21 cellular contexts compared by ENCODE assay signal in genomic region chr5:19002111-19002510, GRCh38.
"Had no signal": no experiment of that assay in that cellular context is flagged by ENCODE, and none has a peak within 500 bp of the region (broad histone marks: within the 10 kb centered on the region; RNA-seq: fewer than 3 reads in every experiment).

No MANE protein-coding gene starts in this region.

- H3K27me3 Mint-ChIP-seq: stimulated activated naive B cell treated with anti-CD40 and anti-IgM and Interleukin-4, amounts not matched to agents 10 μg/mL and 1 μg/mL and 100 μg/mL, for 72 hours; stimulated activated naive CD8-positive, alpha-beta T cell treated with anti-CD3 and anti-CD28 coated beads, Interleukin-15, amount 100 ng/mL, for 72 hours had no signal

- H3K4me1 ChIP-seq: gastrocnemius medialis, heart right ventricle, testis, tibial nerve, upper lobe of right lung, vagina had no signal

- DNase-seq: dorsolateral prefrontal cortex; effector CD8-positive, alpha-beta T cell; gastrocnemius medialis; heart right ventricle; hypothalamus; islet precursor cell; mucosa of descending colon; natural killer cell; posterior cingulate gyrus; stimulated activated CD4-positive, alpha-beta T cell treated with anti-CD3 and anti-CD28 coated beads, Interleukin-2, amount 100 ng/mL, for 24 hours; stimulated activated CD4-positive, alpha-beta T cell treated with anti-CD3 and anti-CD28 coated beads, Interleukin-4, amount 100 ng/mL, for 4 hours; stimulated activated naive B cell treated with anti-CD40 and anti-IgM and Interleukin-4, amounts not matched to agents 10 μg/mL and 1 μg/mL and 100 μg/mL, for 72 hours; stimulated activated naive CD8-positive, alpha-beta T cell treated with anti-CD3 and anti-CD28 coated beads, Interleukin-15, amount 100 ng/mL, for 72 hours; testis; upper lobe of right lung had no signal

- ATAC-seq: esophagus mucosa; gastrocnemius medialis; heart right ventricle; left lobe of liver; mucosa of descending colon; natural killer cell; sciatic nerve; stimulated activated naive B cell treated with anti-CD40 and anti-IgM and Interleukin-4, amounts not matched to agents 10 μg/mL and 1 μg/mL and 100 μg/mL, for 72 hours; stimulated activated naive CD8-positive, alpha-beta T cell treated with anti-CD3 and anti-CD28 coated beads, Interleukin-15, amount 100 ng/mL, for 72 hours; upper lobe of right lung had no signal

- H3K36me3 Mint-ChIP-seq: stimulated activated naive B cell treated with anti-CD40 and anti-IgM and Interleukin-4, amounts not matched to agents 10 μg/mL and 1 μg/mL and 100 μg/mL, for 72 hours had no signal

- H3K36me3 ChIP-seq: gastrocnemius medialis, heart right ventricle, tibial nerve, upper lobe of right lung, vagina had no signal

- H3K27me3 ChIP-seq: dorsolateral prefrontal cortex, gastrocnemius medialis, heart right ventricle, testis, tibial nerve, upper lobe of right lung, vagina had no signal

- H3K4me1 Mint-ChIP-seq: natural killer cell; neural crest cell; stimulated activated naive B cell treated with anti-CD40 and anti-IgM and Interleukin-4, amounts not matched to agents 10 μg/mL and 1 μg/mL and 100 μg/mL, for 72 hours; stimulated activated naive CD8-positive, alpha-beta T cell treated with anti-CD3 and anti-CD28 coated beads, Interleukin-15, amount 100 ng/mL, for 72 hours had no signal

- H3K27ac Mint-ChIP-seq: natural killer cell; stimulated activated naive B cell treated with anti-CD40 and anti-IgM and Interleukin-4, amounts not matched to agents 10 μg/mL and 1 μg/mL and 100 μg/mL, for 72 hours had no signal

- H3K4me3 Mint-ChIP-seq: natural killer cell; neural crest cell; stimulated activated naive B cell treated with anti-CD40 and anti-IgM and Interleukin-4, amounts not matched to agents 10 μg/mL and 1 μg/mL and 100 μg/mL, for 72 hours; stimulated activated naive CD8-positive, alpha-beta T cell treated with anti-CD3 and anti-CD28 coated beads, Interleukin-15, amount 100 ng/mL, for 72 hours had no signal

- H3K4me3 ChIP-seq: dorsolateral prefrontal cortex, gastrocnemius medialis, heart right ventricle, mucosa of descending colon, testis, tibial nerve, upper lobe of right lung, vagina had no signal

- H3K9me3 ChIP-seq: gastrocnemius medialis, mucosa of descending colon, testis, tibial nerve, upper lobe of right lung, vagina had no signal
